8 cellular contexts compared by ENCODE assay signal in the genomic region with DNA sequence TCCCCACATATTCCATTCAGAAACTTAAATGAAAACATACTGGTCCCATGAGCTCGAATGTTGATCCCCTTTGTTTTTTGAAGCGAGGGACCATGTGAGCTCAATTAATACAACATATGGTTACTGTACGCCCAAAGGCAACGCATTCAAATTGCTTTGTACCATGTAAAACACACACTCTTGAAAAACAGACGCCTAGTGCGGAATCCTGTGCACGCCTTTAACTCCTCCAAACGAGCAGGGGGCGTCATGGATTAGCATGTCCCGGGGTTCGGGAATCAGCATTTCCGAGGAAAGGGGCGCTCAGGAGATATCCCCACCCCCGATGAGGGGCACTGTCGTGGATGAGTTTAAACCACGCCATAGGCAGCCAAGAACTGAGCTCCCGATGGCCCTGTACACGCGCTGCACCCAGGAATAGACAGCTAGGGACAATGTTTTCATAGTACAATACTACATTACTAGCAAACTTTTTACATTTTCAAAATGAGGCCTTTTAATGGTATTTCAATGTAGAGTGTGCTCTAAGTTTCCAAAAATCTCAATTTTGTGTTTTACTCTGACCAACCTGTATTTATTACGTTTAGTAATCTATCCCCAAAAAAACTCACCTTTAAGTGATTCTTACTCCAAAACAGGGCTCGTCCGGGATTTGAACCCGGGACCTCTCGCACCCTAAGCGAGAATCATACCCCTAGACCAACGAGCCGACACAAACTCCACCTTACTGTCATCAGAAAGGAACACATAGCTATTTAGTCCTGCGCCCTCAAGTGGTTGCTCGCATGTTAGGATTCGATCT. TPM values are rescaled to one million over a fixed set of nuclear protein-coding genes. Genes with fewer than 3 reads are reported as not detected.
DNase-seq lines count a peak whose midpoint lies in the region; ATAC-seq and TF ChIP-seq lines count a peak whose summit lies in the region.

No MANE protein-coding gene starts in this region.

- peak overlapping the region; percentile 77 for H3K4me3 ChIP-seq in HUES64 (ENCODE audit: low read length)
- H3K4me3 ChIP-seq in OCI-LY1 (ENCODE audit: low read depth, low read length, poor library complexity, severe bottlenecking), result peak overlapping the region; percentile 81
- H3K4me3 ChIP-seq in muscle layer of colon (ENCODE audit: low read depth in 1 of 2, low read length in 2 of 2), result peak overlapping the region; percentile 72 to 81

- H4K20me1 ChIP-seq in OCI-LY1 (ENCODE audit: insufficient read depth, low read length), result no peaks in the 10 kb centered on the region

- no peaks in the 10 kb centered on the region for H3K79me2 ChIP-seq in OCI-LY1 (ENCODE audit: insufficient read depth, low read length)

- peak; percentile 94 for TF ChIP-seq CTCF in OCI-LY1 (IDR thresholded peaks at IDR 0.05; ENCODE audit: low read length)

- TF ChIP-seq POLR2A in erythroblast (IDR thresholded peaks at IDR 0.05; ENCODE audit: low read length), result no peak

- H3K4me1 ChIP-seq in HUES64 (ENCODE audit: insufficient read depth, low read length) (peaks cover 9% of the 10 kb centered on the region), OCI-LY1 (ENCODE audit: insufficient read depth, low read length, severe bottlenecking) (peaks cover 40% of the 10 kb centered on the region), muscle layer of colon (ENCODE audit: insufficient read depth, low read length) (no peaks in the 10 kb centered on the region)

- DNase-seq in D341Med (ENCODE audit: low spot score) (peak; percentile 74), activated T-cell treated with anti-CD3 and anti-CD28 coated beads for 24 hours (ENCODE audit: low read depth) (peak; percentile 85), erythroblast (lab: John Stamatoyannopoulos, UW) (peak; percentile 93 to 96)
- DNase-seq in stimulated activated CD8-positive, alpha-beta memory T cell treated with anti-CD3 and anti-CD28 coated beads, Interleukin-7, amount 100 ng/mL, for 1 hour (ENCODE audit: low read depth in 2 of 2), result peak; percentile 67 to 77

- H3K9ac ChIP-seq in HUES64 (ENCODE audit: low read depth, low read length), result peak overlapping the region; percentile 31
- H3K9ac ChIP-seq in OCI-LY1 (ENCODE audit: low read length), result peak overlapping the region; percentile 76
- H3K9ac ChIP-seq in muscle layer of colon (ENCODE audit: low read length), result peak overlapping the region; percentile 79

- 0 out of 2 replicates have a peak overlapping the region, but pooled peaks have one; percentile 43 for H2AFZ ChIP-seq in OCI-LY1 (ENCODE audit: low read length)

- peak overlapping the region; percentile 78 for H3K4me2 ChIP-seq in OCI-LY1 (ENCODE audit: low read length)

- 0 out of 2 replicates have a peak, but pooled peaks cover 7% of the 10 kb centered on the region for H3F3A ChIP-seq in OCI-LY1 (ENCODE audit: insufficient read depth, low read length)

- ATAC-seq in GM21515 (IDR thresholded peaks at IDR 0.05; ENCODE audit: unreplicated experiment), result peak; percentile 45

- H3K9me3 ChIP-seq in HUES64 (ENCODE audit: insufficient read depth, low read depth, low read length) (no peaks in the 10 kb centered on the region), OCI-LY1 (ENCODE audit: low read length) (no peaks in the 10 kb centered on the region), muscle layer of colon (ENCODE audit: low read length) (no peaks in the 10 kb centered on the region)

- H3K36me3 ChIP-seq in HUES64 (ENCODE audit: insufficient read depth, low read length), result no peaks in the 10 kb centered on the region
- H3K36me3 ChIP-seq in OCI-LY1 (ENCODE audit: insufficient read depth, low read length), result no peaks in the 10 kb centered on the region
- no peaks in the 10 kb centered on the region for H3K36me3 ChIP-seq in muscle layer of colon (ENCODE audit: insufficient read depth, low read length)

- H3K27ac ChIP-seq in HUES64 (ENCODE audit: low read depth, low read length) (peak overlapping the region; percentile 12; the same call in 1 of the 2 replicates), OCI-LY1 (ENCODE audit: low read depth, low read length, poor library complexity, severe bottlenecking) (peak overlapping the region; percentile 87), muscle layer of colon (ENCODE audit: low read depth, low read length) (peak overlapping the region; percentile 88)

- H3K27me3 ChIP-seq in HUES64 (ENCODE audit: insufficient read depth, low read length) (peaks cover 24% of the 10 kb centered on the region), OCI-LY1 (ENCODE audit: insufficient read depth, low read length) (no peaks in the 10 kb centered on the region), muscle layer of colon (ENCODE audit: control insufficient read depth in 1 of 2, insufficient read depth in 2 of 2, low read length in 2 of 2) (no peaks in the 10 kb centered on the region)

- no peaks in the 10 kb centered on the region for H3K9me2 ChIP-seq in OCI-LY1 (ENCODE audit: low read depth, low read length)

- under 1% methylated on average over 30 of the region's 30 CpGs for WGBS in HUES64

RNA-seq across cellular contexts. Expression of gene MPZL1, which starts 6.7 kb away (rescaled TPM):
- polyA plus RNA-seq in HUES64 (2013, experiment 1 of 2), result 49.8 TPM
- polyA plus RNA-seq in HUES64 (2013, experiment 2 of 2), result 58.5 TPM

Comparison
In these comparisons a context has a peak if more than half of its experiments do, and no peak if none do; other contexts are left out.
1. Peak in every context shown above with its lines: DNase-seq, ATAC-seq, H3K4me3 ChIP-seq and H3K27ac ChIP-seq.
2. H3K27ac ChIP-seq: peak in every context shown above with its lines; median percentile 88 in muscle layer of colon; 87 in OCI-LY1; 12 in HUES64.